Comparison of ENCODE assay signal across 25 cellular contexts in genomic region chr12:121613424-121613823, GRCh38.
"Had no signal": no experiment of that assay in that cellular context is flagged by ENCODE, and none has a peak within 500 bp of the region (broad histone marks: within the 10 kb centered on the region; RNA-seq: fewer than 3 reads in every experiment).

No MANE protein-coding gene starts in this region.

- H3K4me3 Mint-ChIP-seq: activated CD4-positive, alpha-beta memory T cell treated with anti-CD3 and anti-CD28 coated beads, Interleukin-2, amount 10 ng/mL, durations not matched to agents 7 days and 5 days; activated naive CD4-positive, alpha-beta T cell treated with anti-CD3 and anti-CD28 coated beads, Interleukin-2, amount 10 ng/mL, durations not matched to agents 7 days and 5 days; endodermal cell; mesothelial cell of epicardium; naive thymus-derived CD8-positive, alpha-beta T cell; neural progenitor cell had no signal

- H3K27ac Mint-ChIP-seq: activated CD4-positive, alpha-beta memory T cell treated with anti-CD3 and anti-CD28 coated beads, Interleukin-2, amount 10 ng/mL, durations not matched to agents 7 days and 5 days; activated naive CD4-positive, alpha-beta T cell treated with anti-CD3 and anti-CD28 coated beads, Interleukin-2, amount 10 ng/mL, durations not matched to agents 7 days and 5 days; endodermal cell; mesothelial cell of epicardium; neural progenitor cell had no signal

- DNase-seq: activated CD4-positive, alpha-beta memory T cell treated with anti-CD3 and anti-CD28 coated beads, Interleukin-2, amount 10 ng/mL, durations not matched to agents 7 days and 5 days; activated CD4-positive, alpha-beta T cell treated with anti-CD3 and anti-CD28 coated beads for 4 hours; activated CD4-positive, CD25-positive, alpha-beta regulatory T cell; activated effector memory CD4-positive, alpha-beta T cell treated with anti-CD3 and anti-CD28 coated beads, Interleukin-2, amount 50 U/mL, for 16 hours; activated naive CD4-positive, alpha-beta T cell treated with anti-CD3 and anti-CD28 coated beads, Interleukin-2, amount 10 ng/mL, durations not matched to agents 7 days and 5 days; activated T-cell treated with anti-CD3 and anti-CD28 coated beads for 4 hours; amygdala; cerebellar nuclear complex; endodermal cell; head of caudate nucleus; hypothalamus; left ventricle myocardium superior; mammary epithelial cell; naive thymus-derived CD8-positive, alpha-beta T cell; retina; sigmoid colon; stimulated activated CD4-positive, alpha-beta T cell treated with anti-CD3 and anti-CD28 coated beads, Interleukin-15, amount 100 ng/mL, for 24 hours; stimulated activated naive CD4-positive, alpha-beta T cell; testis had no signal

- H3K27ac ChIP-seq: coronary artery, gastroesophageal sphincter, neural progenitor cell, sigmoid colon, testis, vagina had no signal

- H3K36me3 ChIP-seq: gastroesophageal sphincter, neural progenitor cell, sigmoid colon, vagina had no signal

- H3K9me3 ChIP-seq: gastroesophageal sphincter, sigmoid colon, testis, vagina had no signal

- H3K36me3 Mint-ChIP-seq: naive thymus-derived CD8-positive, alpha-beta T cell had no signal

- H3K4me3 ChIP-seq: coronary artery, gastroesophageal sphincter, neural progenitor cell, sigmoid colon, smooth muscle cell, testis, vagina had no signal

- ATAC-seq: gastroesophageal sphincter; left ventricle myocardium superior; naive thymus-derived CD8-positive, alpha-beta T cell had no signal

- H3K9me3 Mint-ChIP-seq: activated CD4-positive, alpha-beta memory T cell treated with anti-CD3 and anti-CD28 coated beads, Interleukin-2, amount 10 ng/mL, durations not matched to agents 7 days and 5 days; activated naive CD4-positive, alpha-beta T cell treated with anti-CD3 and anti-CD28 coated beads, Interleukin-2, amount 10 ng/mL, durations not matched to agents 7 days and 5 days; mesothelial cell of epicardium; naive thymus-derived CD8-positive, alpha-beta T cell had no signal

- H3K27me3 ChIP-seq: gastroesophageal sphincter, neural progenitor cell, sigmoid colon, testis, vagina had no signal

- H3K27me3 Mint-ChIP-seq: activated CD4-positive, alpha-beta memory T cell treated with anti-CD3 and anti-CD28 coated beads, Interleukin-2, amount 10 ng/mL, durations not matched to agents 7 days and 5 days; naive thymus-derived CD8-positive, alpha-beta T cell had no signal
